Comparison of ENCODE assay signal across 1 cellular context in the genomic region with DNA sequence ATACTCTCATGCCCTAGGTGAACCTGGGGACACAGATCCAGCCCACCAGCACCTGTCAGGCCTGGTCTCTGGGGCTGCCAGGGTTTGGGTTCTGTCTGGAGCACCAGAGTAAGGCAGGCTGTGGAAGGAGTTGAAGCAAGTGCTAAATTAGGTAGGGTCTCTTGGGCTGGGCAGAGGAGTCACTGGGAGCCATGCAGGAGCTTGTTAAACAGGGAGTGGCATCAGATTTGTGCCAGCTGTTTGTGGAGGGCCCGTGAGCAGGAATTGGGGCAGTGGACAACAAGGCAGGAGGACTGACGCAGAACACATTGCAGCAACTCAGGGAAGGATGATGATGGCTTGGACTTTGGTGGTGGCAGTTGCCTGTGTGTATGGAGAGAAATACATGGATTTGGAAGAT.
TF ChIP-seq lines count a peak whose summit lies in the region.

No MANE protein-coding gene starts in this region.

TF ChIP-seq in IMR-90, 13 proteins besides CTCF, POLR2A, EP300 and RAD21:
- TF ChIP-seq CHD1 (IDR thresholded peaks at IDR 0.05; ENCODE audit: low read depth, low read length): no peak
- TF ChIP-seq RFX5 (IDR thresholded peaks at IDR 0.05; ENCODE audit: low read depth, low read length): no peak
- TF ChIP-seq, protein P1, sequence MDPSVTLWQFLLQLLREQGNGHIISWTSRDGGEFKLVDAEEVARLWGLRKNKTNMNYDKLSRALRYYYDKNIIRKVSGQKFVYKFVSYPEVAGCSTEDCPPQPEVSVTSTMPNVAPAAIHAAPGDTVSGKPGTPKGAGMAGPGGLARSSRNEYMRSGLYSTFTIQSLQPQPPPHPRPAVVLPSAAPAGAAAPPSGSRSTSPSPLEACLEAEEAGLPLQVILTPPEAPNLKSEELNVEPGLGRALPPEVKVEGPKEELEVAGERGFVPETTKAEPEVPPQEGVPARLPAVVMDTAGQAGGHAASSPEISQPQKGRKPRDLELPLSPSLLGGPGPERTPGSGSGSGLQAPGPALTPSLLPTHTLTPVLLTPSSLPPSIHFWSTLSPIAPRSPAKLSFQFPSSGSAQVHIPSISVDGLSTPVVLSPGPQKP (IDR thresholded peaks at IDR 0.05; ENCODE audit: borderline replicate concordance, low read depth, low read length): no peak
- no peak for TF ChIP-seq BHLHE40 (IDR thresholded peaks at IDR 0.05; ENCODE audit: low read depth, low read length)
